21 cellular contexts compared by ENCODE assay signal in genomic region chr16:83742520-83742919, GRCh38.
"Had no signal": no experiment of that assay in that cellular context is flagged by ENCODE, and none has a peak within 500 bp of the region (broad histone marks: within the 10 kb centered on the region; RNA-seq: fewer than 3 reads in every experiment).

No MANE protein-coding gene starts in this region.

- H3K9me3 Mint-ChIP-seq: activated B cell treated with CpG ODN at 0.5 μM for 24 hours; activated CD4-positive, alpha-beta memory T cell treated with anti-CD3 and anti-CD28 coated beads, Interleukin-2, amount 10 ng/mL, durations not matched to agents 7 days and 5 days; activated T-cell treated with anti-CD3 and anti-CD28 coated beads, Interleukin-2, amount 50 U/mL, for 24 hours; dendritic cell treated with granulocyte-macrophage colony-stimulating factor and Interleukin-4, amounts not matched to agents 40 ng/mL and 50 ng/mL, for 4 days; T-cell had no signal

- H3K27ac Mint-ChIP-seq: activated B cell treated with CpG ODN at 0.5 μM for 24 hours; activated CD4-positive, alpha-beta memory T cell treated with anti-CD3 and anti-CD28 coated beads, Interleukin-2, amount 10 ng/mL, durations not matched to agents 7 days and 5 days; activated CD8-positive, alpha-beta memory T cell treated with anti-CD3 and anti-CD28 coated beads, Interleukin-2, amount 10 ng/mL, durations not matched to agents 7 days and 5 days; activated T-cell treated with anti-CD3 and anti-CD28 coated beads, Interleukin-2, amount 50 U/mL, for 24 hours; dendritic cell treated with granulocyte-macrophage colony-stimulating factor and Interleukin-4, amounts not matched to agents 40 ng/mL and 50 ng/mL, for 4 days; natural killer cell treated with Interleukin-12 subunit alpha and Interleukin-12 subunit beta and Interleukin-15 and Interleukin-18, amount 100 ng/mL, for 72 hours; T-cell had no signal

- H3K4me3 Mint-ChIP-seq: activated B cell treated with CpG ODN at 0.5 μM for 24 hours; activated CD4-positive, alpha-beta memory T cell treated with anti-CD3 and anti-CD28 coated beads, Interleukin-2, amount 10 ng/mL, durations not matched to agents 7 days and 5 days; activated CD8-positive, alpha-beta memory T cell treated with anti-CD3 and anti-CD28 coated beads, Interleukin-2, amount 10 ng/mL, durations not matched to agents 7 days and 5 days; activated T-cell treated with anti-CD3 and anti-CD28 coated beads, Interleukin-2, amount 50 U/mL, for 24 hours; dendritic cell treated with granulocyte-macrophage colony-stimulating factor and Interleukin-4, amounts not matched to agents 40 ng/mL and 50 ng/mL, for 4 days; natural killer cell treated with Interleukin-12 subunit alpha and Interleukin-12 subunit beta and Interleukin-15 and Interleukin-18, amount 100 ng/mL, for 72 hours; T-cell had no signal

- DNase-seq: activated B cell treated with CpG ODN at 0.5 μM for 24 hours; activated CD4-positive, alpha-beta memory T cell treated with anti-CD3 and anti-CD28 coated beads, Interleukin-2, amount 10 ng/mL, durations not matched to agents 7 days and 5 days; activated CD4-positive, alpha-beta T cell treated with anti-CD3 and anti-CD28 coated beads for 48 hours; activated CD8-positive, alpha-beta memory T cell treated with anti-CD3 and anti-CD28 coated beads, Interleukin-2, amount 10 ng/mL, durations not matched to agents 7 days and 5 days; activated naive CD4-positive, alpha-beta T cell treated with anti-CD3 and anti-CD28 coated beads, Interleukin-2, amount 50 U/mL, for 16 hours; activated T-cell treated with anti-CD3 and anti-CD28 coated beads, Interleukin-2, amount 50 U/mL, for 24 hours; effector memory CD4-positive, alpha-beta T cell; left colon; lower lobe of right lung; stimulated activated CD4-positive, alpha-beta T cell treated with anti-CD3 and anti-CD28 coated beads, Interleukin-2, amount 100 ng/mL, for 24 hours; stimulated activated naive CD4-positive, alpha-beta T cell treated with Interleukin-2 at 50 U/mL for 16 hours; T-cell; trophoblast cell had no signal

- H3K27me3 Mint-ChIP-seq: activated CD4-positive, alpha-beta memory T cell treated with anti-CD3 and anti-CD28 coated beads, Interleukin-2, amount 10 ng/mL, durations not matched to agents 7 days and 5 days; activated CD8-positive, alpha-beta memory T cell treated with anti-CD3 and anti-CD28 coated beads, Interleukin-2, amount 10 ng/mL, durations not matched to agents 7 days and 5 days had no signal

- ATAC-seq: activated CD8-positive, alpha-beta memory T cell treated with anti-CD3 and anti-CD28 coated beads, Interleukin-2, amount 10 ng/mL, durations not matched to agents 7 days and 5 days; gastroesophageal sphincter; left colon; lower lobe of right lung; natural killer cell treated with Interleukin-12 subunit alpha and Interleukin-12 subunit beta and Interleukin-15 and Interleukin-18, amount 100 ng/mL, for 72 hours; T-cell had no signal

- H3K4me1 ChIP-seq: ascending aorta, breast epithelium, esophagus muscularis mucosa, gastroesophageal sphincter, lower lobe of right lung, right atrium auricular region, vagina had no signal

- H3K27ac ChIP-seq: ascending aorta, breast epithelium, gastroesophageal sphincter, lower lobe of right lung, right atrium auricular region, vagina had no signal

- H3K9me3 ChIP-seq: ascending aorta, breast epithelium, esophagus muscularis mucosa, gastroesophageal sphincter, lower lobe of right lung, right atrium auricular region, vagina had no signal

- H3K36me3 Mint-ChIP-seq: activated CD8-positive, alpha-beta memory T cell treated with anti-CD3 and anti-CD28 coated beads, Interleukin-2, amount 10 ng/mL, durations not matched to agents 7 days and 5 days; natural killer cell treated with Interleukin-12 subunit alpha and Interleukin-12 subunit beta and Interleukin-15 and Interleukin-18, amount 100 ng/mL, for 72 hours; T-cell had no signal

- H3K27me3 ChIP-seq: ascending aorta, breast epithelium, gastroesophageal sphincter, right atrium auricular region, vagina had no signal

- H3K36me3 ChIP-seq: ascending aorta, breast epithelium, esophagus muscularis mucosa, gastroesophageal sphincter, lower lobe of right lung, right atrium auricular region, vagina had no signal

- H3K4me1 Mint-ChIP-seq: activated CD4-positive, alpha-beta memory T cell treated with anti-CD3 and anti-CD28 coated beads, Interleukin-2, amount 10 ng/mL, durations not matched to agents 7 days and 5 days; activated CD8-positive, alpha-beta memory T cell treated with anti-CD3 and anti-CD28 coated beads, Interleukin-2, amount 10 ng/mL, durations not matched to agents 7 days and 5 days; T-cell had no signal

- H3K4me3 ChIP-seq: ascending aorta, breast epithelium, esophagus muscularis mucosa, gastroesophageal sphincter, lower lobe of right lung, right atrium auricular region, vagina had no signal
